3 cellular contexts compared by ENCODE assay signal in genomic region chr14:22761734-22762133, GRCh38.
A peak's percentile ranks its signal among the peaks of the same experiment; 100 is the strongest.
TF ChIP-seq lines count a peak whose summit lies in the region.

No MANE protein-coding gene starts in this region.

TF ChIP-seq in HepG2, 621 proteins besides CTCF, POLR2A, EP300 and RAD21 (continues in another document):
- peak; percentile 45; the same call in 1 of the 2 replicates for TF ChIP-seq JUNB (CRISPR knock-in tag; IDR thresholded peaks at IDR 0.05; ENCODE audit: borderline replicate concordance)
- no peak for TF ChIP-seq ZSCAN12 (CRISPR knock-in tag; IDR thresholded peaks at IDR 0.05)
- TF ChIP-seq TFAP4 (IDR thresholded peaks at IDR 0.05; ENCODE audit: borderline replicate concordance, low read depth) = no peak
- TF ChIP-seq PLRG1 (conservative IDR thresholded peaks at IDR 0.05) = no peak
- TF ChIP-seq BCLAF1 (IDR thresholded peaks at IDR 0.05) = no peak
- TF ChIP-seq TFE3 (CRISPR knock-in tag; IDR thresholded peaks at IDR 0.05) = no peak
- TF ChIP-seq ZNF558 (CRISPR knock-in tag; IDR thresholded peaks at IDR 0.05; ENCODE audit: borderline replicate concordance) = peak; percentile 90; the same call in 1 of the 2 replicates
- no peak for TF ChIP-seq ZNF589 (CRISPR knock-in tag; conservative IDR thresholded peaks at IDR 0.05)
- TF ChIP-seq TAF15 (IDR thresholded peaks at IDR 0.05; ENCODE audit: low read depth, low read length, poor library complexity, severe bottlenecking) = no peak
- TF ChIP-seq TRIM22 (IDR thresholded peaks at IDR 0.05) = 0 out of 2 replicates have a peak, but pooled peaks have one; percentile 24
- no peak for TF ChIP-seq ZNF598 (CRISPR knock-in tag; IDR thresholded peaks at IDR 0.05; ENCODE audit: borderline replicate concordance)

TF ChIP-seq in HEK293, 187 proteins besides CTCF, POLR2A, EP300 and RAD21:
- TF ChIP-seq ZNF558 (tag by site-specific recombination; IDR thresholded peaks at IDR 0.05) (peak; percentile 100), ZNF362 (tag by site-specific recombination; IDR thresholded peaks at IDR 0.05) (no peak)

TF ChIP-seq in K562, 482 proteins besides CTCF, POLR2A, EP300 and RAD21:
- TF ChIP-seq FOXA3 (CRISPR knock-in tag; conservative IDR thresholded peaks at IDR 0.05 in 1 of 2, IDR thresholded peaks at IDR 0.05 in 1 of 2) = no peak
- TF ChIP-seq FUS (optimal IDR thresholded peaks at IDR 0.05; ENCODE audit: low read depth, low read length) = no peak
- 0 out of 3 replicates have a peak, but pooled peaks of 1 of the 2 experiments have one; percentile 48 for TF ChIP-seq CBX3 (IDR thresholded peaks at IDR 0.05; ENCODE audit: borderline replicate concordance in 1 of 2, low read length in 2 of 2)
- no peak for TF ChIP-seq NFIC (IDR thresholded peaks at IDR 0.05)
- TF ChIP-seq ATF1 (CRISPR knock-in tag; IDR thresholded peaks at IDR 0.05) = no peak
- TF ChIP-seq ATF1 (tag; IDR thresholded peaks at IDR 0.05) = no peak
- no peak for TF ChIP-seq BCL6 (CRISPR knock-in tag; IDR thresholded peaks at IDR 0.05)
- peak; percentile 50 for TF ChIP-seq ZNF280A (IDR thresholded peaks at IDR 0.05; ENCODE audit: low read depth, partially characterized antibody)
- TF ChIP-seq TRIM28 (IDR thresholded peaks at IDR 0.05) = peak; percentile 72
- TF ChIP-seq C11orf30 (IDR thresholded peaks at IDR 0.05; ENCODE audit: low read depth) = no peak
- no peak for TF ChIP-seq TSHZ1 (CRISPR knock-in tag; IDR thresholded peaks at IDR 0.05)
- TF ChIP-seq SRSF9 (IDR thresholded peaks at IDR 0.05; ENCODE audit: borderline replicate concordance, low read depth, low read length) = no peak
- no peak for TF ChIP-seq ZNF324 (CRISPR knock-in tag; IDR thresholded peaks at IDR 0.05)
